Comparison of ENCODE assay signal across 8 cellular contexts in genomic region chr2:31980674-31981356, GRCh38. TPM values are rescaled to one million over a fixed set of nuclear protein-coding genes. Genes with fewer than 3 reads are reported as not detected.
A peak's percentile ranks its signal among the peaks of the same experiment; 100 is the strongest.
DNase-seq lines count a peak whose midpoint lies in the region; ATAC-seq, FAIRE-seq and TF ChIP-seq lines count a peak whose summit lies in the region.

No MANE protein-coding gene starts in this region.

- H3K4me3 ChIP-seq in fibroblast of the aortic adventitia (ENCODE audit: low read depth, low read length) = no peak overlapping the region

- ATAC-seq in GM18873 (IDR thresholded peaks at IDR 0.05; ENCODE audit: low FRiP score, unreplicated experiment) = peak; percentile 98
- peak; percentile 99 for ATAC-seq in HG02981 (IDR thresholded peaks at IDR 0.05; ENCODE audit: unreplicated experiment)
- ATAC-seq in stimulated activated naive CD8-positive, alpha-beta T cell treated with anti-CD3 and anti-CD28 coated beads, Interleukin-15, amount 100 ng/mL, for 72 hours = peak; percentile 90

- H3K4me1 Mint-ChIP-seq in stimulated activated naive CD8-positive, alpha-beta T cell treated with anti-CD3 and anti-CD28 coated beads, Interleukin-15, amount 100 ng/mL, for 72 hours = peaks cover 25% of the 10 kb centered on the region

- FAIRE-seq in RCC 7860 (lab: Jason Lieb, UNC) = no peak

- DNase-seq in CD1c-positive myeloid dendritic cell (ENCODE audit: extremely low spot score) (peak; percentile 69), RCC 7860 (ENCODE audit: low spot score) (peak; percentile 21), fibroblast of the aortic adventitia (ENCODE audit: low read depth) (peak; percentile 22), NCI-H2081 treated with DMSO at 0.1 percent for 48 hours (lab: John Stamatoyannopoulos, UW) (no peak)
- DNase-seq in stimulated activated naive CD8-positive, alpha-beta T cell treated with anti-CD3 and anti-CD28 coated beads, Interleukin-15, amount 100 ng/mL, for 72 hours = no peak
- no peak for DNase-seq in stimulated activated CD4-positive, alpha-beta T cell treated with anti-CD3 and anti-CD28 coated beads, Interleukin-2, amount 100 ng/mL, for 24 hours

- H3K9me3 Mint-ChIP-seq in stimulated activated naive CD8-positive, alpha-beta T cell treated with anti-CD3 and anti-CD28 coated beads, Interleukin-15, amount 100 ng/mL, for 72 hours = peaks cover 6 to 7% of the 10 kb centered on the region in 2 donors

- no peak overlapping the region for H3K27ac Mint-ChIP-seq in stimulated activated naive CD8-positive, alpha-beta T cell treated with anti-CD3 and anti-CD28 coated beads, Interleukin-15, amount 100 ng/mL, for 72 hours

- TF ChIP-seq CTCF in fibroblast of the aortic adventitia (IDR thresholded peaks at IDR 0.05; ENCODE audit: insufficient read depth, low read length) = no peak

- H3K27me3 Mint-ChIP-seq in stimulated activated naive CD8-positive, alpha-beta T cell treated with anti-CD3 and anti-CD28 coated beads, Interleukin-15, amount 100 ng/mL, for 72 hours = no peaks in the 10 kb centered on the region

- H3K4me3 Mint-ChIP-seq in stimulated activated naive CD8-positive, alpha-beta T cell treated with anti-CD3 and anti-CD28 coated beads, Interleukin-15, amount 100 ng/mL, for 72 hours = no peak overlapping the region

RNA-seq across cellular contexts. Expression of gene MEMO1, which starts 30.0 kb away (rescaled TPM):
- 5.6 and 41.2 TPM in 2 replicates for total RNA-seq in fibroblast of the aortic adventitia (ENCODE audit: low replicate concordance)

RNA-seq across cellular contexts. Expression of gene DPY30, which starts 58.8 kb away (rescaled TPM):
- 43.6 and 77.6 TPM in 2 replicates for total RNA-seq in fibroblast of the aortic adventitia (ENCODE audit: low replicate concordance)

Comparison
In these comparisons a context has a peak if more than half of its experiments do, and no peak if none do; other contexts are left out.
1. DNase-seq: peak in CD1c-positive myeloid dendritic cell (single experiment), RCC 7860 (single experiment) and fibroblast of the aortic adventitia (single experiment); none in stimulated activated naive CD8-positive, alpha-beta T cell treated with anti-CD3 and anti-CD28 coated beads, Interleukin-15, amount 100 ng/mL, for 72 hours (0 of 2), stimulated activated CD4-positive, alpha-beta T cell treated with anti-CD3 and anti-CD28 coated beads, Interleukin-2, amount 100 ng/mL, for 24 hours (0 of 2) and NCI-H2081 treated with DMSO at 0.1 percent for 48 hours (single experiment).
2. Peak in every context shown above with its lines, with median percentiles within 50 percentile points of each other: ATAC-seq.